1 cellular context compared by ENCODE assay signal in genomic region chr1:90501281-90501680, GRCh38.
TF ChIP-seq lines count a peak whose summit lies in the region.

No MANE protein-coding gene starts in this region.

TF ChIP-seq in GM23338, 12 proteins besides CTCF, POLR2A, EP300 and RAD21 (continued from another document):
- TF ChIP-seq ZNF462 (CRISPR knock-in tag; IDR thresholded peaks at IDR 0.05) (0 out of 2 replicates have a peak, but pooled peaks have one; percentile 22), REST (IDR thresholded peaks at IDR 0.05; ENCODE audit: unreplicated experiment) (no peak)
